13 cellular contexts compared by ENCODE assay signal in the genomic region with DNA sequence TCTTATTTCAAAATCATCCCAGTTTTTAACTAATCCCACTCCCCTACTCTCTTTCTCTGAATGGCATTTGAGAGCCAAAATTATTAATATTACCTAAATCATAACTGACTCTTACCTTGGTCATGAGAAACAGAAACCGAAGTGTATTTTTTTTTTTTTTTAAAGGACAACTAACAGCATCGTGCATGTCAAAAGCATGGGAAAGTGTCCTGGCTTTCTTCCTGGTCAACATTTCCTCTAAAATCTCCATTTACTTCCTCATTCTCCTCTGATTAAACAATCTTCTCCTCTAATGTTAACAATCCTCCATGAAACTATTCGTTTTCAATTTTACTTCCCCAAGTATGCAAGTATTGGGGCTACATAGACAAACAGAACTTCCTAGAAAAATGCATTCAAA. TPM values are rescaled to one million over a fixed set of nuclear protein-coding genes. Genes with fewer than 3 reads are reported as not detected.
A peak's percentile ranks its signal among the peaks of the same experiment; 100 is the strongest.
DNase-seq lines count a peak whose midpoint lies in the region; ATAC-seq and TF ChIP-seq lines count a peak whose summit lies in the region.
"Had no signal": no experiment of that assay in that cellular context is flagged by ENCODE, and none has a peak within 500 bp of the region (broad histone marks: within the 10 kb centered on the region; RNA-seq: fewer than 3 reads in every experiment).

No MANE protein-coding gene starts in this region.

- H3K27me3 ChIP-seq in DOHH2 (ENCODE audit: control insufficient read depth, low read length) (no peaks in the 10 kb centered on the region), stomach (no peaks in the 10 kb centered on the region)
- H3K27me3 ChIP-seq: sigmoid colon had no signal

- no peaks in the 10 kb centered on the region for H3K9me2 ChIP-seq in DOHH2 (replicated peaks; ENCODE audit: control insufficient read depth, low read length)

- H3K79me2 ChIP-seq in DOHH2 (ENCODE audit: control insufficient read depth, low read length), result peaks cover 89% of the 10 kb centered on the region

- no peak for TF ChIP-seq POLR2A in stomach (IDR thresholded peaks at IDR 0.05)

- peaks cover 44% of the 10 kb centered on the region for H3K4me1 ChIP-seq in DOHH2 (ENCODE audit: control insufficient read depth, low read length)
- H3K4me1 ChIP-seq in stomach, result peaks cover 0 to 31% (median 15%) of the 10 kb centered on the region in 4 donors

- H3F3A ChIP-seq in DOHH2 (ENCODE audit: control insufficient read depth, insufficient read depth), result no peaks in the 10 kb centered on the region

- H3K27ac ChIP-seq in DOHH2 (ENCODE audit: low read depth, low read length), result no peak overlapping the region
- peak overlapping the region in 3 of 5 donors; percentile 9 to 90 (median 59) for H3K27ac ChIP-seq in stomach

- peak; percentile 0 for DNase-seq in OCI-M1 (lab: John Stamatoyannopoulos, UW)
- DNase-seq in fibroblast of peridontal ligament (ENCODE audit: extremely low read depth), result peak; percentile 20
- no peak for DNase-seq in stomach
- no peak for DNase-seq in AG20443 (ENCODE audit: low spot score)
- DNase-seq in NCI-H2107 treated with DMSO at 0.1 percent for 48 hours (lab: John Stamatoyannopoulos, UW; ENCODE audit: unreplicated experiment), result no peak
- DNase-seq: activated T-cell treated with anti-CD3 and anti-CD28 coated beads, Interleukin-2, amount 50 U/mL, for 24 hours; DMS 273 treated with DMSO at 0.1 percent for 48 hours; naive B cell; sigmoid colon; substantia nigra had no signal

- H3K4me3 ChIP-seq in DOHH2 (ENCODE audit: low read length), result peak overlapping the region; percentile 91; the same call in 1 of the 2 replicates
- no peak overlapping the region for H3K4me3 ChIP-seq in stomach
- H3K4me3 ChIP-seq: sigmoid colon had no signal

- intact Hi-C loops in stomach (cut with DNase I; ENCODE audit: low total_unique reads), result no loop called here

- TF ChIP-seq CTCF in DOHH2 (IDR thresholded peaks at IDR 0.05; ENCODE audit: low read depth, low read length, poor library complexity, severe bottlenecking) (no peak), stomach (IDR thresholded peaks at IDR 0.05) (no peak)

- WGBS in stomach, 5 donors, result 9 to 20% (median 15%) methylated on average over 3 of the region's 3 CpGs

- ATAC-seq in HG03280 (IDR thresholded peaks at IDR 0.05; ENCODE audit: unreplicated experiment), result no peak
- ATAC-seq: activated CD4-positive, CD25-positive, alpha-beta regulatory T cell treated with anti-CD3 and anti-CD28 coated beads, Interleukin-2, amount 50 U/mL, for 24 hours had no signal

- H3K9me3 ChIP-seq in DOHH2 (ENCODE audit: control insufficient read depth, insufficient read depth, low read length) (no peaks in the 10 kb centered on the region), stomach (peaks cover 0 to 6% (median 0%) of the 10 kb centered on the region in 4 donors)
- H3K9me3 ChIP-seq: sigmoid colon had no signal

- TF ChIP-seq EP300 in stomach (IDR thresholded peaks at IDR 0.05), result no peak

- H4K20me1 ChIP-seq in DOHH2 (ENCODE audit: control insufficient read depth, insufficient read depth, low read depth, low read length), result no peaks in the 10 kb centered on the region

- H3K4me2 ChIP-seq in DOHH2 (ENCODE audit: low read length), result peak overlapping the region; percentile 85

- peaks cover 36% of the 10 kb centered on the region for H3K36me3 ChIP-seq in DOHH2 (ENCODE audit: control insufficient read depth, low read length)
- H3K36me3 ChIP-seq in stomach, result peaks cover 0 to 15% (median 0%) of the 10 kb centered on the region in 4 donors
- H3K36me3 ChIP-seq: sigmoid colon had no signal

RNA-seq across cellular contexts. Expression of a gene that starts 2.1 kb away (rescaled TPM):
- total RNA-seq in stomach, result 10 to 100 TPM in 2 of 5 donors, 1 to 10 TPM in 3; 2.3 to 13.4 (median 9.4) TPM
- 1 to 10 TPM; 2.1 to 7.8 (median 5.4) TPM for polyA plus RNA-seq in stomach

RNA-seq across cellular contexts. Expression of a gene that starts 2.5 kb away (rescaled TPM):
- 10 to 100 TPM in 4 of 5 donors, 1 to 10 TPM in 1; 1.8 to 42.0 (median 22.2) TPM for total RNA-seq in stomach
- 10 to 100 TPM in 2 of 3 donors, 1 to 10 TPM in 1; 6.9 to 39.7 (median 13.3) TPM for polyA plus RNA-seq in stomach

Comparison
In these comparisons a context has a peak if more than half of its experiments do, and no peak if none do; other contexts are left out.
1. DNase-seq: peak in OCI-M1 (single experiment) and fibroblast of peridontal ligament (single experiment); none in stomach (single experiment), AG20443 (single experiment) and NCI-H2107 treated with DMSO at 0.1 percent for 48 hours (single experiment).